Comparison of ENCODE assay signal across 24 cellular contexts in genomic region chr3:69193749-69194148, GRCh38.
DNase-seq lines count a peak whose midpoint lies in the region; ATAC-seq and TF ChIP-seq lines count a peak whose summit lies in the region.
"Had no signal": no experiment of that assay in that cellular context is flagged by ENCODE, and none has a peak within 500 bp of the region (broad histone marks: within the 10 kb centered on the region; RNA-seq: fewer than 3 reads in every experiment).

No MANE protein-coding gene starts in this region.

- in situ Hi-C loops in transverse colon (cut with MboI; ENCODE audit: low pct_ligation_motif_present in 1 of 4, low pct_unique_long_range_greater_than_20kb in 1 of 4, low sequenced_read_pairs in 3 of 4), result no loop called here

- H3K9me3 ChIP-seq in HEK293 (ENCODE audit: control insufficient read depth, insufficient read depth, low read depth, low read length) (no peaks in the 10 kb centered on the region), transverse colon (no peaks in the 10 kb centered on the region)
- H3K9me3 ChIP-seq: A549, SK-N-SH had no signal

- POLR2A ChIA-PET in HEK293 (lab: Yijun Ruan, JAX), result no interaction called here

- H3K4me3 Mint-ChIP-seq in activated T-cell treated with anti-CD3 and anti-CD28 coated beads, Interleukin-2, amount 50 U/mL, for 72 hours, result peak overlapping the region in 1 of 2 donors; percentile 30
- no peak overlapping the region for H3K4me3 Mint-ChIP-seq in activated T-cell treated with anti-CD3 and anti-CD28 coated beads, Interleukin-2, amount 50 U/mL, for 4 hours
- peak overlapping the region; percentile 53 for H3K4me3 Mint-ChIP-seq in endothelial cell (ENCODE audit: unreplicated experiment)
- H3K4me3 Mint-ChIP-seq: HFFc6 had no signal

- TF ChIP-seq POLR2A in transverse colon (IDR thresholded peaks at IDR 0.05), result no peak

- WGBS in transverse colon (ENCODE audit: low coverage in 1 of 2), 2 donors, result 43 to 52% methylated on average over 3 of the region's 3 CpGs

- intact Hi-C loops in transverse colon (cut with DNase I; ENCODE audit: low total_unique reads), result no loop called here

- peak overlapping the region; percentile 28 for H3K27ac Mint-ChIP-seq in activated T-cell treated with anti-CD3 and anti-CD28 coated beads, Interleukin-2, amount 50 U/mL, for 72 hours
- H3K27ac Mint-ChIP-seq in endothelial cell (ENCODE audit: unreplicated experiment), result peak overlapping the region; percentile 13
- H3K27ac Mint-ChIP-seq: CD4-positive, CD25-positive, alpha-beta regulatory T cell; HFFc6 had no signal

- no peaks in the 10 kb centered on the region for H3K27me3 Mint-ChIP-seq in activated T-cell treated with anti-CD3 and anti-CD28 coated beads, Interleukin-2, amount 50 U/mL, for 72 hours (ENCODE audit: low read depth)
- no peaks in the 10 kb centered on the region for H3K27me3 Mint-ChIP-seq in activated T-cell treated with anti-CD3 and anti-CD28 coated beads, Interleukin-2, amount 50 U/mL, for 4 hours (ENCODE audit: low read depth)
- no peaks in the 10 kb centered on the region for H3K27me3 Mint-ChIP-seq in endothelial cell (ENCODE audit: unreplicated experiment)
- H3K27me3 Mint-ChIP-seq: CD4-positive, CD25-positive, alpha-beta regulatory T cell had no signal

- peaks cover 36 to 69% of the 10 kb centered on the region in 2 donors for H3K36me3 Mint-ChIP-seq in activated T-cell treated with anti-CD3 and anti-CD28 coated beads, Interleukin-2, amount 50 U/mL, for 72 hours (ENCODE audit: insufficient read depth in 2 of 2)
- H3K36me3 Mint-ChIP-seq in activated T-cell treated with anti-CD3 and anti-CD28 coated beads, Interleukin-2, amount 50 U/mL, for 4 hours (ENCODE audit: insufficient read depth), result peaks cover 38% of the 10 kb centered on the region
- peaks cover 58% of the 10 kb centered on the region for H3K36me3 Mint-ChIP-seq in endothelial cell (ENCODE audit: low read depth, unreplicated experiment)

- H3K4me3 ChIP-seq in HEK293 (ENCODE audit: low read depth, low read length) (no peak overlapping the region), transverse colon (no peak overlapping the region)
- H3K4me3 ChIP-seq: A549, GM12878, K562 had no signal

- H3K4me1 Mint-ChIP-seq in activated T-cell treated with anti-CD3 and anti-CD28 coated beads, Interleukin-2, amount 50 U/mL, for 72 hours (ENCODE audit: low read depth), result peaks cover 37% of the 10 kb centered on the region
- peaks cover 34% of the 10 kb centered on the region for H3K4me1 Mint-ChIP-seq in activated T-cell treated with anti-CD3 and anti-CD28 coated beads, Interleukin-2, amount 50 U/mL, for 4 hours (ENCODE audit: low read depth)
- H3K4me1 Mint-ChIP-seq in endothelial cell (ENCODE audit: unreplicated experiment), result peaks cover 20% of the 10 kb centered on the region

- TF ChIP-seq CTCF in HEK293 (tag by site-specific recombination; IDR thresholded peaks at IDR 0.05), result no peak
- TF ChIP-seq CTCF in endothelial cell (IDR thresholded peaks at IDR 0.05; ENCODE audit: unreplicated experiment), result no peak
- TF ChIP-seq CTCF in transverse colon (IDR thresholded peaks at IDR 0.05), result no peak

- no peaks in the 10 kb centered on the region for H3K9me3 Mint-ChIP-seq in activated T-cell treated with anti-CD3 and anti-CD28 coated beads, Interleukin-2, amount 50 U/mL, for 72 hours
- no peaks in the 10 kb centered on the region for H3K9me3 Mint-ChIP-seq in activated T-cell treated with anti-CD3 and anti-CD28 coated beads, Interleukin-2, amount 50 U/mL, for 4 hours
- no peaks in the 10 kb centered on the region for H3K9me3 Mint-ChIP-seq in endothelial cell (ENCODE audit: unreplicated experiment)
- H3K9me3 Mint-ChIP-seq: CD4-positive, CD25-positive, alpha-beta regulatory T cell; HFFc6 had no signal

- H3K4me1 ChIP-seq in HEK293 (ENCODE audit: control insufficient read depth, insufficient read depth, low read length) (no peaks in the 10 kb centered on the region), transverse colon (peaks cover 0 to 18% (median 2%) of the 10 kb centered on the region in 4 donors)
- H3K4me1 ChIP-seq: A549 had no signal

- no peak for DNase-seq in activated T-cell treated with anti-CD3 and anti-CD28 coated beads, Interleukin-2, amount 50 U/mL, for 72 hours
- DNase-seq in activated T-cell treated with anti-CD3 and anti-CD28 coated beads, Interleukin-2, amount 50 U/mL, for 4 hours, result no peak
- DNase-seq in endothelial cell (ENCODE audit: low spot score) (no peak), transverse colon (no peak), Ammon's horn (ENCODE audit: low spot score) (no peak), glomerular visceral epithelial cell (ENCODE audit: extremely low spot score) (no peak)
- DNase-seq: CD4-positive, CD25-positive, alpha-beta regulatory T cell; DND-41; H7; HFFc6; MM.1S; NCI-H1048; NCI-H1417 treated with DMSO at 0.1 percent for 48 hours; NCI-H187; NCI-H510A; SHP77 treated with DMSO at 0.1 percent for 48 hours; SK-N-SH had no signal

- H3K27me3 ChIP-seq in transverse colon, result no peaks in the 10 kb centered on the region

- no peak for ATAC-seq in activated T-cell treated with anti-CD3 and anti-CD28 coated beads, Interleukin-2, amount 50 U/mL, for 72 hours (replicated peaks in 1 of 2)
- ATAC-seq in activated T-cell treated with anti-CD3 and anti-CD28 coated beads, Interleukin-2, amount 50 U/mL, for 4 hours, result no peak
- ATAC-seq: A549, GM12878, HepG2, K562 had no signal

- H3K36me3 ChIP-seq in HEK293 (ENCODE audit: control insufficient read depth in 2 of 2, insufficient read depth in 1 of 2, low read length in 2 of 2) (peaks cover 4 to 70% of the 10 kb centered on the region in 2 experiments), transverse colon (peaks cover 0 to 32% (median 7%) of the 10 kb centered on the region in 4 donors)

- H3K27ac ChIP-seq in HEK293 (ENCODE audit: extremely low read depth, low read depth, low read length) (no peak overlapping the region), transverse colon (peak overlapping the region in 3 of 4 donors; percentile 4 to 53 (median 36))
- H3K27ac ChIP-seq: A549, HL-60, RWPE1 had no signal

- no peak for TF ChIP-seq EP300 in transverse colon (IDR thresholded peaks at IDR 0.05; ENCODE audit: low read depth)

- CTCF ChIA-PET in HEK293 (lab: Yijun Ruan, JAX), result interaction anchor here (0.9 kb wide), 1 partner anchor 74 kb away, joined by 3 read pairs; no protein-coding TSS in a partner anchor

TF ChIP-seq in HEK293, 187 proteins besides CTCF, POLR2A, EP300 and RAD21:
- TF ChIP-seq ZNF416 (tag by site-specific recombination; IDR thresholded peaks at IDR 0.05) (no peak), ZNF626 (tag by site-specific recombination; IDR thresholded peaks at IDR 0.05) (no peak), ZNF610 (tag by site-specific recombination; IDR thresholded peaks at IDR 0.05; ENCODE audit: borderline replicate concordance) (no peak), ZNF223 (tag by site-specific recombination; IDR thresholded peaks at IDR 0.05) (no peak), PRDM1 (tag by site-specific recombination; IDR thresholded peaks at IDR 0.05) (0 out of 2 replicates have a peak, but pooled peaks have one; percentile 5), ZNF274 (IDR thresholded peaks at IDR 0.05; ENCODE audit: low read length) (no peak), ZNF274 (tag by site-specific recombination; IDR thresholded peaks at IDR 0.05; ENCODE audit: borderline replicate concordance) (no peak), ZSCAN4 (tag by site-specific recombination; IDR thresholded peaks at IDR 0.05) (no peak)
